In the genomic region with DNA sequence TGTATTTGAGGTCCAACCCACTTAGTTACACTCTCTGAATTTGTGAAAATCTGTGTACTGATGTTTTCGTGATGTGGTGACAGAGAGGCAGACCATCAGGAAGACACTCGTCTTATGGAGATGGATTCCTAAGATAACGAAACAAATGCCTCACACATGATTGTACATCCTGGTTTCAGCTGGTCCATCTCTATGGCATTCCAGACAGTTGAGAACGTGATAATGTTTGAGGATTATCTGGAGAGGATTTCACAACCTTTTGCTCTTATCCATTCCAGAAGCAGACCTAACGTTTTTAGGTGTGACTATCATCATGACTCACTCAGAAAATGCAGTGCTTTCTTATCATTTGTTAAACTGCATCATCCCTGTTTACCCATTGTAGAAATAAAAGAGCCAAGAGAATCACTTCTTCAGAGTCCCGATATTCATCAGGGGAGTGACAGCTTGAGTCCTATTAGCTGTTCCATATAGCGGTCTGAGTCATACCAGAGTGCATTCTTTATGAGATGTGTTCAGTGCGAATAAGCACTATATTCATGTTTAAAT, we compare ENCODE assay signal across 12 cellular contexts.
DNase-seq lines count a peak whose midpoint lies in the region; ATAC-seq and TF ChIP-seq lines count a peak whose summit lies in the region.
"Had no signal": no experiment of that assay in that cellular context is flagged by ENCODE, and none has a peak within 500 bp of the region (broad histone marks: within the 10 kb centered on the region; RNA-seq: fewer than 3 reads in every experiment).

No MANE protein-coding gene starts in this region.

- intact Hi-C loops in vagina (cut with DNase I) = no loop called here

- H3K4me3 Mint-ChIP-seq in activated CD8-positive, alpha-beta memory T cell treated with anti-CD3 and anti-CD28 coated beads, Interleukin-2, amount 10 ng/mL, durations not matched to agents 7 days and 5 days = no peak overlapping the region
- H3K4me3 Mint-ChIP-seq: naive B cell had no signal

- TF ChIP-seq CTCF in astrocyte of the spinal cord (IDR thresholded peaks at IDR 0.05; ENCODE audit: low read depth, low read length) = no peak
- no peak for TF ChIP-seq CTCF in vagina (IDR thresholded peaks at IDR 0.05)

- in situ Hi-C loops in astrocyte of the spinal cord (cut with HindIII; ENCODE audit: low sequenced_read_pairs) = no loop called here

- H3K27ac Mint-ChIP-seq in activated CD8-positive, alpha-beta memory T cell treated with anti-CD3 and anti-CD28 coated beads, Interleukin-2, amount 10 ng/mL, durations not matched to agents 7 days and 5 days = no peak overlapping the region
- H3K27ac Mint-ChIP-seq: naive B cell had no signal

- no peaks in the 10 kb centered on the region for H3K36me3 Mint-ChIP-seq in activated CD8-positive, alpha-beta memory T cell treated with anti-CD3 and anti-CD28 coated beads, Interleukin-2, amount 10 ng/mL, durations not matched to agents 7 days and 5 days
- H3K36me3 Mint-ChIP-seq: naive B cell had no signal

- no peaks in the 10 kb centered on the region for H3K9me3 Mint-ChIP-seq in activated CD8-positive, alpha-beta memory T cell treated with anti-CD3 and anti-CD28 coated beads, Interleukin-2, amount 10 ng/mL, durations not matched to agents 7 days and 5 days (ENCODE audit: low read depth)

- no peaks in the 10 kb centered on the region for H3K36me3 ChIP-seq in vagina
- H3K36me3 ChIP-seq: spleen, upper lobe of left lung had no signal

- no peak overlapping the region for H3K27ac ChIP-seq in vagina
- H3K27ac ChIP-seq: spleen, upper lobe of left lung had no signal

- no peaks in the 10 kb centered on the region for H3K27me3 Mint-ChIP-seq in activated CD8-positive, alpha-beta memory T cell treated with anti-CD3 and anti-CD28 coated beads, Interleukin-2, amount 10 ng/mL, durations not matched to agents 7 days and 5 days

- no peaks in the 10 kb centered on the region for H3K27me3 ChIP-seq in vagina
- H3K27me3 ChIP-seq: spleen, upper lobe of left lung had no signal

- peak; percentile 87 for DNase-seq in AG08395 (ENCODE audit: low spot score)
- peak; percentile 100 for DNase-seq in HS-5 (ENCODE audit: low read depth)
- peak; percentile 64 for DNase-seq in astrocyte of the spinal cord (ENCODE audit: low read depth, low spot score)
- peak; percentile 83 for DNase-seq in kidney glomerular epithelial cell (lab: John Stamatoyannopoulos, UW)
- no peak for DNase-seq in vagina (ENCODE audit: extremely low spot score in 2 of 2)
- no peak for DNase-seq in iPS-NIHi7 (ENCODE audit: extremely low spot score)
- DNase-seq in activated CD8-positive, alpha-beta memory T cell treated with anti-CD3 and anti-CD28 coated beads, Interleukin-2, amount 10 ng/mL, durations not matched to agents 7 days and 5 days = no peak
- DNase-seq: Karpas-422, naive B cell, spleen, upper lobe of left lung had no signal

- no peaks in the 10 kb centered on the region for H3K4me1 Mint-ChIP-seq in activated CD8-positive, alpha-beta memory T cell treated with anti-CD3 and anti-CD28 coated beads, Interleukin-2, amount 10 ng/mL, durations not matched to agents 7 days and 5 days
- H3K4me1 Mint-ChIP-seq: naive B cell had no signal

- CTCF ChIA-PET in activated CD8-positive, alpha-beta memory T cell treated with anti-CD3 and anti-CD28 coated beads, Interleukin-2, amount 10 ng/mL, durations not matched to agents 7 days and 5 days (lab: Charles Lee) = no interaction called here

- TF ChIP-seq POLR2A in vagina (IDR thresholded peaks at IDR 0.05) = no peak

- no peaks in the 10 kb centered on the region for H3K9me3 ChIP-seq in vagina
- H3K9me3 ChIP-seq: spleen, upper lobe of left lung had no signal

- no peak for ATAC-seq in GM19035 (IDR thresholded peaks at IDR 0.05; ENCODE audit: unreplicated experiment)
- ATAC-seq in activated CD8-positive, alpha-beta memory T cell treated with anti-CD3 and anti-CD28 coated beads, Interleukin-2, amount 10 ng/mL, durations not matched to agents 7 days and 5 days = no peak

- H3K4me3 ChIP-seq in astrocyte of the spinal cord (ENCODE audit: low read depth, low read length) (no peak overlapping the region), vagina (no peak overlapping the region)
- H3K4me3 ChIP-seq: spleen, upper lobe of left lung had no signal

- H3K4me1 ChIP-seq in vagina = peaks cover 7% of the 10 kb centered on the region
- H3K4me1 ChIP-seq: spleen, upper lobe of left lung had no signal

Comparison
In these comparisons a context has a peak if more than half of its experiments do, and no peak if none do; other contexts are left out.
1. DNase-seq: peak in AG08395 (single experiment), HS-5 (single experiment), astrocyte of the spinal cord (single experiment) and kidney glomerular epithelial cell (single experiment); none in vagina (0 of 2), iPS-NIHi7 (single experiment) and activated CD8-positive, alpha-beta memory T cell treated with anti-CD3 and anti-CD28 coated beads, Interleukin-2, amount 10 ng/mL, durations not matched to agents 7 days and 5 days (single experiment).